19 cellular contexts compared by ENCODE assay signal in genomic region chr20:62942456-62942855, GRCh38. TPM values are rescaled to one million over a fixed set of nuclear protein-coding genes. Genes with fewer than 3 reads are reported as not detected.
DNase-seq lines count a peak whose midpoint lies in the region; ATAC-seq and TF ChIP-seq lines count a peak whose summit lies in the region.
"Had no signal": no experiment of that assay in that cellular context is flagged by ENCODE, and none has a peak within 500 bp of the region (broad histone marks: within the 10 kb centered on the region; RNA-seq: fewer than 3 reads in every experiment).

No MANE protein-coding gene starts in this region.

- H3K36me3 ChIP-seq in Loucy (ENCODE audit: insufficient read depth, low read length): peaks cover 46% of the 10 kb centered on the region; the same call in 1 of the 2 replicates
- H3K36me3 ChIP-seq in prostate gland: peaks cover 3 to 7% of the 10 kb centered on the region in 2 donors

- H2AFZ ChIP-seq in Loucy (ENCODE audit: low read length): no peak overlapping the region

- 82% methylated on average over 2 of the region's 2 CpGs for WGBS in prostate gland

- H3K79me2 ChIP-seq in Loucy (ENCODE audit: insufficient read depth, low read length): peaks cover 90% of the 10 kb centered on the region

- peaks cover 45% of the 10 kb centered on the region for H4K20me1 ChIP-seq in Loucy (ENCODE audit: insufficient read depth, low read length, poor library complexity, severe bottlenecking)

- no peak for TF ChIP-seq POLR2A in prostate gland (IDR thresholded peaks at IDR 0.05)

- H3K27me3 ChIP-seq in Loucy (ENCODE audit: insufficient read depth, low read length, poor library complexity, severe bottlenecking) (no peaks in the 10 kb centered on the region), prostate gland (replicated peaks; ENCODE audit: insufficient read depth) (no peaks in the 10 kb centered on the region)

- H3K4me1 Mint-ChIP-seq in activated T-cell treated with anti-CD3 and anti-CD28 coated beads, Interleukin-2, amount 50 U/mL, for 72 hours (ENCODE audit: low read depth): peaks cover 28% of the 10 kb centered on the region

- H3K9me3 ChIP-seq in Loucy (ENCODE audit: insufficient read depth, low read depth, low read length) (no peaks in the 10 kb centered on the region), prostate gland (no peaks in the 10 kb centered on the region)

- peaks cover 9 to 33% of the 10 kb centered on the region in 2 donors for H3K36me3 Mint-ChIP-seq in activated T-cell treated with anti-CD3 and anti-CD28 coated beads, Interleukin-2, amount 50 U/mL, for 72 hours (ENCODE audit: insufficient read depth in 2 of 2)

- no peak overlapping the region for H3K4me3 ChIP-seq in Loucy (ENCODE audit: low read length, poor library complexity, severe bottlenecking)
- no peak overlapping the region for H3K4me3 ChIP-seq in prostate gland

- H3F3A ChIP-seq in Loucy (ENCODE audit: low read depth): no peaks in the 10 kb centered on the region

- TF ChIP-seq CTCF in Loucy (conservative IDR thresholded peaks at IDR 0.05; ENCODE audit: low read length): no peak
- TF ChIP-seq CTCF in prostate gland (IDR thresholded peaks at IDR 0.05): no peak

- peak overlapping the region; percentile 21 for H3K9ac ChIP-seq in Loucy (ENCODE audit: low read depth, low read length, poor library complexity, severe bottlenecking)

- H3K9me3 Mint-ChIP-seq in activated T-cell treated with anti-CD3 and anti-CD28 coated beads, Interleukin-2, amount 50 U/mL, for 72 hours: no peaks in the 10 kb centered on the region

- H3K4me3 Mint-ChIP-seq in activated T-cell treated with anti-CD3 and anti-CD28 coated beads, Interleukin-2, amount 50 U/mL, for 72 hours: no peak overlapping the region
- H3K4me3 Mint-ChIP-seq: CD14-positive monocyte had no signal

- no peak overlapping the region for H3K27ac ChIP-seq in prostate gland
- H3K27ac ChIP-seq: 22Rv1 had no signal

- H3K27ac Mint-ChIP-seq in activated T-cell treated with anti-CD3 and anti-CD28 coated beads, Interleukin-2, amount 50 U/mL, for 72 hours: peak overlapping the region; percentile 54

- no peak for ATAC-seq in activated T-cell treated with anti-CD3 and anti-CD28 coated beads, Interleukin-2, amount 50 U/mL, for 72 hours (replicated peaks in 1 of 2)
- ATAC-seq in left cardiac atrium (no peak), sciatic nerve (no peak)
- ATAC-seq: HepG2, PC-3 had no signal

- intact Hi-C loops in left cardiac atrium (cut with DNase I): no loop called here
- intact Hi-C loops in sciatic nerve (cut with DNase I): loop anchor here (1.0 kb wide), 1 partner anchor 41 kb away; no protein-coding TSS in a partner anchor
- intact Hi-C loops in prostate gland (cut with DNase I): no loop called here

- peak overlapping the region; percentile 87 for H3K4me2 ChIP-seq in Loucy (ENCODE audit: low read depth, low read length, poor library complexity, severe bottlenecking)

- no peak for DNase-seq in activated T-cell treated with anti-CD3 and anti-CD28 coated beads, Interleukin-2, amount 50 U/mL, for 72 hours
- no peak for DNase-seq in activated T-cell treated with anti-CD3 and anti-CD28 coated beads for 4 hours
- peak; percentile 22 for DNase-seq in left cardiac atrium
- DNase-seq in sciatic nerve (ENCODE audit: low spot score): peak; percentile 52
- DNase-seq in activated CD4-positive, CD25-positive, alpha-beta regulatory T cell treated with anti-CD3 and anti-CD28 coated beads, Interleukin-2, amount 50 U/mL, for 72 hours: no peak
- DNase-seq in middle frontal gyrus (ENCODE audit: extremely low spot score, low spot score): no peak
- DNase-seq in prostate gland (ENCODE audit: low spot score): no peak
- DNase-seq: DMS79, KBM-7, MV-4-11, NCI-H1417, NCI-H187, NCI-H226, NCI-H524, PC-3 had no signal

- no peaks in the 10 kb centered on the region for H3K27me3 Mint-ChIP-seq in activated T-cell treated with anti-CD3 and anti-CD28 coated beads, Interleukin-2, amount 50 U/mL, for 72 hours (ENCODE audit: low read depth)

- H3K9me2 ChIP-seq in Loucy (replicated peaks; ENCODE audit: low read depth, low read length): no peaks in the 10 kb centered on the region

- H3K4me1 ChIP-seq in Loucy (ENCODE audit: insufficient read depth, low read length, poor library complexity, severe bottlenecking): peaks cover 26% of the 10 kb centered on the region
- peaks cover 11% of the 10 kb centered on the region for H3K4me1 ChIP-seq in prostate gland (replicated peaks)

RNA-seq across cellular contexts. Expression of gene GID8, which starts 4.5 kb away (rescaled TPM):
- total RNA-seq in activated T-cell treated with anti-CD3 and anti-CD28 coated beads, Interleukin-2, amount 50 U/mL, for 72 hours: 10 to 100 TPM; 36.0 to 47.2 TPM
- 10 to 100 TPM; 16.8 to 20.2 TPM for total RNA-seq in left cardiac atrium
- 27.2 TPM for total RNA-seq in sciatic nerve
- total RNA-seq in prostate gland: 10 to 100 TPM; 38.7 to 42.7 TPM

RNA-seq across cellular contexts. Expression of gene SLC17A9, which starts 10.1 kb away (rescaled TPM):
- total RNA-seq in activated T-cell treated with anti-CD3 and anti-CD28 coated beads, Interleukin-2, amount 50 U/mL, for 72 hours: 10 to 100 TPM; 10.2 to 11.8 TPM
- 1 to 10 TPM; 2.1 to 5.7 TPM for total RNA-seq in left cardiac atrium
- total RNA-seq in sciatic nerve: 3.8 TPM
- total RNA-seq in prostate gland: 1 to 10 TPM in 1 of 2 donors, under 1 TPM in 1; 0.41 to 3.5 TPM
- total RNA-seq: PC-3 had no signal

RNA-seq across cellular contexts. Expression of gene DIDO1, which starts 16.2 kb away (rescaled TPM):
- 10 to 100 TPM; 50.0 TPM for total RNA-seq in activated T-cell treated with anti-CD3 and anti-CD28 coated beads, Interleukin-2, amount 50 U/mL, for 72 hours
- total RNA-seq in left cardiac atrium (10 to 100 TPM; 33.8 to 39.1 TPM), sciatic nerve (60.9 TPM), prostate gland (10 to 100 TPM; 68.5 to 75.9 TPM)

Comparison
In these comparisons a context has a peak if more than half of its experiments do, and no peak if none do; other contexts are left out.
1. DNase-seq: peak in left cardiac atrium (single experiment) and sciatic nerve (single experiment); none in activated T-cell treated with anti-CD3 and anti-CD28 coated beads, Interleukin-2, amount 50 U/mL, for 72 hours (0 of 2), activated T-cell treated with anti-CD3 and anti-CD28 coated beads for 4 hours (single experiment), activated CD4-positive, CD25-positive, alpha-beta regulatory T cell treated with anti-CD3 and anti-CD28 coated beads, Interleukin-2, amount 50 U/mL, for 72 hours (single experiment), middle frontal gyrus (single experiment) and prostate gland (single experiment).